Comparison of ENCODE assay signal across 8 cellular contexts in genomic region chr10:110864662-110865140, GRCh38. TPM values are rescaled to one million over a fixed set of nuclear protein-coding genes. Genes with fewer than 3 reads are reported as not detected.
DNase-seq lines count a peak whose midpoint lies in the region; ATAC-seq, FAIRE-seq and TF ChIP-seq lines count a peak whose summit lies in the region.

No MANE protein-coding gene starts in this region.

- H3K27ac ChIP-seq in WERI-Rb-1 (peak overlapping the region; percentile 42), small intestine (ENCODE audit: low read depth in 1 of 2, low read length in 1 of 2) (peak overlapping the region; percentile 90 to 99)

- H3K4me1 ChIP-seq in small intestine (ENCODE audit: control insufficient read depth in 2 of 2, insufficient read depth in 1 of 2, low read depth in 1 of 2, low read length in 1 of 2): peaks cover 14 to 40% of the 10 kb centered on the region in 2 donors

- 15 to 24% (median 23%) methylated on average over 6 of the region's 6 CpGs for WGBS in small intestine, 3 donors

- peak; percentile 15 for FAIRE-seq in small intestine (lab: Jason Lieb, UNC)

- H3K4me3 ChIP-seq in WERI-Rb-1 (ENCODE audit: low read depth, low read length) (no peak overlapping the region), fibroblast of villous mesenchyme (ENCODE audit: low read depth, low read length) (no peak overlapping the region), small intestine (ENCODE audit: low read depth in 1 of 2, low read length in 2 of 2) (no peak overlapping the region)

- H3K27me3 ChIP-seq in WERI-Rb-1 (ENCODE audit: insufficient read depth, low read depth, severe bottlenecking): no peaks in the 10 kb centered on the region
- no peaks in the 10 kb centered on the region for H3K27me3 ChIP-seq in small intestine (ENCODE audit: control insufficient read depth in 2 of 2, insufficient read depth in 2 of 2, low read length in 2 of 2)

- peak; percentile 59 for DNase-seq in DMS53 treated with DMSO at 0.1 percent for 48 hours (lab: John Stamatoyannopoulos, UW; ENCODE audit: unreplicated experiment)
- DNase-seq in WERI-Rb-1: no peak
- peak; percentile 21 for DNase-seq in fibroblast of villous mesenchyme (ENCODE audit: low read depth)
- peak; percentile 87 for DNase-seq in small intestine
- DNase-seq in NCI-H2107 treated with DMSO at 0.1 percent for 48 hours (lab: John Stamatoyannopoulos, UW; ENCODE audit: unreplicated experiment): no peak
- no peak for DNase-seq in NCI-H524 treated with DMSO at 0.1 percent for 48 hours (lab: John Stamatoyannopoulos, UW)

- ATAC-seq in GM19468 (IDR thresholded peaks at IDR 0.05; ENCODE audit: extremely low read depth, unreplicated experiment) (peak; percentile 41), HG03521 (IDR thresholded peaks at IDR 0.05; ENCODE audit: unreplicated experiment) (peak; percentile 57)

- H3K36me3 ChIP-seq in WERI-Rb-1 (no peaks in the 10 kb centered on the region), small intestine (ENCODE audit: control insufficient read depth in 2 of 2, insufficient read depth in 2 of 2, low read length in 2 of 2) (no peaks in the 10 kb centered on the region)

- H3K9me3 ChIP-seq in WERI-Rb-1 (ENCODE audit: severe bottlenecking) (no peaks in the 10 kb centered on the region), small intestine (ENCODE audit: control insufficient read depth, low read depth) (no peaks in the 10 kb centered on the region)

- no peak for TF ChIP-seq CTCF in WERI-Rb-1 (IDR thresholded peaks at IDR 0.05; ENCODE audit: low read depth, low read length)
- no peak for TF ChIP-seq CTCF in fibroblast of villous mesenchyme (IDR thresholded peaks at IDR 0.05; ENCODE audit: insufficient read depth, low read depth, low read length)

RNA-seq across cellular contexts. Expression of gene PDCD4, which starts 7.0 kb away (rescaled TPM):
- 18.4 and 35.8 TPM in 2 replicates for total RNA-seq in fibroblast of villous mesenchyme
- polyA plus RNA-seq in small intestine: 100 to 1,000 TPM; 111 to 309 (median 124) TPM

RNA-seq across cellular contexts. Expression of gene BBIP1, which starts 54.3 kb away (rescaled TPM):
- total RNA-seq in fibroblast of villous mesenchyme: 20.6 and 23.3 TPM in 2 replicates
- 10 to 100 TPM; 10.7 to 19.0 (median 15.9) TPM for polyA plus RNA-seq in small intestine

RNA-seq across cellular contexts. Expression of gene SHOC2, which starts 54.7 kb away (rescaled TPM):
- 50.9 and 69.5 TPM in 2 replicates for total RNA-seq in fibroblast of villous mesenchyme
- polyA plus RNA-seq in small intestine: 10 to 100 TPM; 17.8 to 27.3 (median 23.2) TPM

Comparison
In these comparisons a context has a peak if more than half of its experiments do, and no peak if none do; other contexts are left out.
1. DNase-seq: peak in DMS53 treated with DMSO at 0.1 percent for 48 hours (single experiment), fibroblast of villous mesenchyme (single experiment) and small intestine (single experiment); none in WERI-Rb-1 (single experiment), NCI-H2107 treated with DMSO at 0.1 percent for 48 hours (single experiment) and NCI-H524 treated with DMSO at 0.1 percent for 48 hours (single experiment).